In genomic region chr1:231040019-231040799, GRCh38 we compare ENCODE assay signal across 8 cellular contexts. TPM values are rescaled to one million over a fixed set of nuclear protein-coding genes. Genes with fewer than 3 reads are reported as not detected.
A peak's percentile ranks its signal among the peaks of the same experiment; 100 is the strongest.
DNase-seq lines count a peak whose midpoint lies in the region; ATAC-seq, FAIRE-seq and TF ChIP-seq lines count a peak whose summit lies in the region.

TSS of gene FAM89A (minus strand) at chr1:231040254. CDS start at chr1:231040211, 43 bp downstream.

- peak within 1 kb of the TSS; percentile 61 for H3K4me3 ChIP-seq in LNCaP clone FGC (ENCODE audit: low read depth, low read length)

- DNase-seq in D721Med (ENCODE audit: insufficient read length, low spot score) (peak; percentile 65), LNCaP clone FGC (ENCODE audit: low read depth) (no peak), mesenteric fat pad (ENCODE audit: low spot score) (peak; percentile 90), superior temporal gyrus (ENCODE audit: extremely low spot score) (no peak)
- peak; percentile 81 for DNase-seq in activated CD4-positive, alpha-beta memory T cell treated with anti-CD3 and anti-CD28 coated beads for 36 hours
- DNase-seq in effector CD8-positive, alpha-beta T cell (lab: John Stamatoyannopoulos, UW): peak; percentile 60
- DNase-seq in stimulated activated CD8-positive, alpha-beta memory T cell treated with anti-CD3 and anti-CD28 coated beads, Interleukin-15, amount 100 ng/mL, for 24 hours (ENCODE audit: low read depth): peak; percentile 45

- H3K4me1 Mint-ChIP-seq in activated CD4-positive, alpha-beta memory T cell treated with anti-CD3 and anti-CD28 coated beads for 36 hours (ENCODE audit: low read depth): peaks cover 29% of the 10 kb centered on the region

- no peaks in the 10 kb centered on the region for H3K27me3 Mint-ChIP-seq in activated CD4-positive, alpha-beta memory T cell treated with anti-CD3 and anti-CD28 coated beads for 36 hours

- no peak for FAIRE-seq in D721Med (lab: Jason Lieb, UNC)

- peaks cover 6% of the 10 kb centered on the region for H3K36me3 Mint-ChIP-seq in activated CD4-positive, alpha-beta memory T cell treated with anti-CD3 and anti-CD28 coated beads for 36 hours

- peaks cover 8% of the 10 kb centered on the region for H3K9me3 Mint-ChIP-seq in activated CD4-positive, alpha-beta memory T cell treated with anti-CD3 and anti-CD28 coated beads for 36 hours

- intact Hi-C loops in activated CD4-positive, alpha-beta memory T cell treated with anti-CD3 and anti-CD28 coated beads for 36 hours (cut with micrococcal nuclease): loop anchor here (2.0 to 10.0 kb wide), 4 partner anchors 61 to 485 kb away; partner anchors contain the start of genes ARV1, COG2, TSNAX and TTC13

- ATAC-seq in GM21526 (IDR thresholded peaks at IDR 0.05; ENCODE audit: low FRiP score, unreplicated experiment): peak; percentile 64

- no peak within 1 kb of the TSS for H3K27ac Mint-ChIP-seq in activated CD4-positive, alpha-beta memory T cell treated with anti-CD3 and anti-CD28 coated beads for 36 hours

- CTCF ChIA-PET in activated CD4-positive, alpha-beta memory T cell treated with anti-CD3 and anti-CD28 coated beads for 36 hours (lab: Charles Lee): interaction anchor here (1.4 to 1.7 kb wide), 2 partner anchors 61 to 122 kb away, joined by 3 to 5 read pairs; partner anchors contain the start of genes ARV1 and TTC13

- H3K4me3 Mint-ChIP-seq in activated CD4-positive, alpha-beta memory T cell treated with anti-CD3 and anti-CD28 coated beads for 36 hours: peak within 1 kb of the TSS; percentile 74

- no peak for TF ChIP-seq CTCF in D721Med (IDR thresholded peaks at IDR 0.05; ENCODE audit: insufficient read depth, missing control alignments)
- TF ChIP-seq CTCF in LNCaP clone FGC (IDR thresholded peaks at IDR 0.05; ENCODE audit: control insufficient read depth, extremely low read depth, insufficient read depth): no peak

- POLR2A ChIA-PET in activated CD4-positive, alpha-beta memory T cell treated with anti-CD3 and anti-CD28 coated beads for 36 hours (lab: Charles Lee): interaction anchor here (0.5 to 2.0 kb wide), 4 partner anchors 10 to 1482 kb away, joined by 3 to 6 read pairs (median 4); no protein-coding TSS in a partner anchor

RNA-seq across cellular contexts. Expression of gene FAM89A, which starts in this region (rescaled TPM):
- total RNA-seq in activated CD4-positive, alpha-beta memory T cell treated with anti-CD3 and anti-CD28 coated beads for 36 hours: 10 to 100 TPM; 14.3 to 15.1 TPM
- 181 TPM for total RNA-seq in mesenteric fat pad

Comparison
In these comparisons a context has a peak if more than half of its experiments do, and no peak if none do; other contexts are left out.
1. RNA of gene FAM89A (total RNA-seq): 181 TPM in mesenteric fat pad (single experiment); 14.3 to 15.1 TPM in activated CD4-positive, alpha-beta memory T cell treated with anti-CD3 and anti-CD28 coated beads for 36 hours; every median in the first group is over 10 times any median in the second.
2. DNase-seq: peak in D721Med (single experiment), activated CD4-positive, alpha-beta memory T cell treated with anti-CD3 and anti-CD28 coated beads for 36 hours (single experiment), effector CD8-positive, alpha-beta T cell (single experiment), mesenteric fat pad (single experiment) and stimulated activated CD8-positive, alpha-beta memory T cell treated with anti-CD3 and anti-CD28 coated beads, Interleukin-15, amount 100 ng/mL, for 24 hours (single experiment); none in LNCaP clone FGC (single experiment) and superior temporal gyrus (single experiment).